Comparison of ENCODE assay signal across 13 cellular contexts in the genomic region with DNA sequence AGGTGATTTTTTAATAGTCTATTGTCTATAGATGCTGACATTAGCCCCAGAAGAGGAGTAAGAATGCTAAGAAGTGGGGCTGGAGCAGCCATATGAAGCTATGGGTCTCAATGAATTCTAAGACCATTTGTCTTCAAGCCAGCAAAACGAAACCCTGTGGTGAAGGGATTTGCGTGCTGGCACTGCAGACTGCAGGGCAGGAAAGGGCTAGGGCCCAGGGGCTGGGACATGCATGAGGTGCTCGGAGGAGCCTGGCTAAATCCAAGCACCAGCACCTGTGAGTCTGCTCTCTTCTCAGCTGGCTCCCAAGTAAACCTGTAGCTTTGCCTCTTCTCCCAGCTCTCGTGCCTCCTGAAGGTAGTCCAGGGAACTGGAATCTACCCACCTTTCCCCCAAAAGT. TPM values are rescaled to one million over a fixed set of nuclear protein-coding genes. Genes with fewer than 3 reads are reported as not detected.
DNase-seq lines count a peak whose midpoint lies in the region; ATAC-seq and TF ChIP-seq lines count a peak whose summit lies in the region.
"Had no signal": no experiment of that assay in that cellular context is flagged by ENCODE, and none has a peak within 500 bp of the region (broad histone marks: within the 10 kb centered on the region; RNA-seq: fewer than 3 reads in every experiment).

No MANE protein-coding gene starts in this region.

- TF ChIP-seq CTCF in left ventricle myocardium inferior (IDR thresholded peaks at IDR 0.05; ENCODE audit: borderline replicate concordance) (no peak), transverse colon (IDR thresholded peaks at IDR 0.05) (no peak)

- TF ChIP-seq EP300 in transverse colon (IDR thresholded peaks at IDR 0.05; ENCODE audit: low read depth): no peak

- DNase-seq in left ventricle myocardium inferior: no peak
- DNase-seq in right cardiac atrium: no peak
- no peak for DNase-seq in memory B cell (ENCODE audit: low spot score in 2 of 2)
- DNase-seq in transverse colon: no peak
- no peak for DNase-seq in NCI-H1105 treated with DMSO at 0.1 percent for 48 hours (lab: John Stamatoyannopoulos, UW)
- no peak for DNase-seq in AG08395 (ENCODE audit: low spot score)
- DNase-seq: activated CD4-positive, alpha-beta T cell treated with anti-CD3 and anti-CD28 coated beads, Interleukin-2, amount 50 U/mL, for 48 hours; BE2C; effector memory CD4-positive, alpha-beta T cell; EL had no signal

- peaks cover 38% of the 10 kb centered on the region for H3K36me3 ChIP-seq in left ventricle myocardium inferior
- H3K36me3 ChIP-seq in transverse colon: peaks cover 0 to 15% (median 3%) of the 10 kb centered on the region in 4 donors

- 90% methylated on average over 4 of the region's 4 CpGs for WGBS in right cardiac atrium
- WGBS in transverse colon (ENCODE audit: low coverage in 1 of 2), 2 donors: 92 to 93% methylated on average over 3 to 4 of the region's 4 CpGs

- no peak for TF ChIP-seq POLR2A in transverse colon (IDR thresholded peaks at IDR 0.05)

- H3K27me3 ChIP-seq in left ventricle myocardium inferior (ENCODE audit: low read depth): no peaks in the 10 kb centered on the region
- H3K27me3 ChIP-seq in right cardiac atrium (ENCODE audit: control insufficient read depth, insufficient read depth): no peaks in the 10 kb centered on the region
- no peaks in the 10 kb centered on the region for H3K27me3 ChIP-seq in transverse colon
- H3K27me3 ChIP-seq: BE2C had no signal

- H3K27ac ChIP-seq in left ventricle myocardium inferior (replicated peaks): peak overlapping the region; percentile 96
- no peak overlapping the region for H3K27ac ChIP-seq in right cardiac atrium (ENCODE audit: low read length)
- H3K27ac ChIP-seq in transverse colon: peak overlapping the region in 3 of 4 donors; percentile 62 to 97 (median 91)

- H3K27ac Mint-ChIP-seq in activated T-helper 17 cell treated with anti-CD3 and anti-CD28 coated beads, Interleukin-2, amount 50 U/mL, for 72 hours: peak overlapping the region; percentile 79
- peak overlapping the region; percentile 47 for H3K27ac Mint-ChIP-seq in memory B cell

- H3K4me3 ChIP-seq in left ventricle myocardium inferior: no peak overlapping the region
- no peak overlapping the region for H3K4me3 ChIP-seq in right cardiac atrium (ENCODE audit: low read length)
- no peak overlapping the region for H3K4me3 ChIP-seq in transverse colon

- H3K9me3 ChIP-seq in left ventricle myocardium inferior (replicated peaks) (no peaks in the 10 kb centered on the region), right cardiac atrium (ENCODE audit: control insufficient read depth, low read length) (no peaks in the 10 kb centered on the region), transverse colon (no peaks in the 10 kb centered on the region)
- H3K9me3 ChIP-seq: BE2C had no signal

- H3K9me3 Mint-ChIP-seq in activated T-helper 17 cell treated with anti-CD3 and anti-CD28 coated beads, Interleukin-2, amount 50 U/mL, for 72 hours: no peaks in the 10 kb centered on the region
- H3K9me3 Mint-ChIP-seq in memory B cell: no peaks in the 10 kb centered on the region

- H3K4me1 ChIP-seq in left ventricle myocardium inferior (peaks cover 33% of the 10 kb centered on the region), right cardiac atrium (ENCODE audit: control insufficient read depth, insufficient read depth, low read length) (no peaks in the 10 kb centered on the region), transverse colon (peaks cover 0 to 19% (median 8%) of the 10 kb centered on the region in 4 donors)
- H3K4me1 ChIP-seq: BE2C had no signal

- in situ Hi-C loops in transverse colon (cut with MboI; ENCODE audit: low pct_ligation_motif_present in 1 of 4, low pct_unique_long_range_greater_than_20kb in 1 of 4, low sequenced_read_pairs in 3 of 4): no loop called here

- intact Hi-C loops in left ventricle myocardium inferior (cut with micrococcal nuclease): no loop called here
- intact Hi-C loops in right cardiac atrium (cut with DNase I): no loop called here
- intact Hi-C loops in transverse colon (cut with DNase I; ENCODE audit: low total_unique reads): no loop called here

- peak overlapping the region; percentile 56 for H3K4me3 Mint-ChIP-seq in activated T-helper 17 cell treated with anti-CD3 and anti-CD28 coated beads, Interleukin-2, amount 50 U/mL, for 72 hours
- H3K4me3 Mint-ChIP-seq in memory B cell: peak overlapping the region; percentile 46

- H3K36me3 Mint-ChIP-seq in activated T-helper 17 cell treated with anti-CD3 and anti-CD28 coated beads, Interleukin-2, amount 50 U/mL, for 72 hours (ENCODE audit: low read depth): peaks cover 61% of the 10 kb centered on the region
- peaks cover 22% of the 10 kb centered on the region for H3K36me3 Mint-ChIP-seq in memory B cell

- peaks cover 14% of the 10 kb centered on the region for H3K4me1 Mint-ChIP-seq in activated T-helper 17 cell treated with anti-CD3 and anti-CD28 coated beads, Interleukin-2, amount 50 U/mL, for 72 hours
- peaks cover 15% of the 10 kb centered on the region for H3K4me1 Mint-ChIP-seq in memory B cell

- H3K27me3 Mint-ChIP-seq in activated T-helper 17 cell treated with anti-CD3 and anti-CD28 coated beads, Interleukin-2, amount 50 U/mL, for 72 hours: no peaks in the 10 kb centered on the region
- H3K27me3 Mint-ChIP-seq in memory B cell: no peaks in the 10 kb centered on the region

- ATAC-seq in right cardiac atrium (no peak), memory B cell (ENCODE audit: low read depth) (no peak), HG03196 (IDR thresholded peaks at IDR 0.05; ENCODE audit: unreplicated experiment) (no peak)
- no peak for ATAC-seq in activated T-helper 17 cell treated with anti-CD3 and anti-CD28 coated beads, Interleukin-2, amount 50 U/mL, for 72 hours (replicated peaks)
- ATAC-seq: left lobe of liver had no signal

RNA-seq across cellular contexts. Expression of a gene that starts 1.3 kb away (rescaled TPM):
- total RNA-seq in left ventricle myocardium inferior: 11.2 TPM
- 10 to 100 TPM; 13.8 to 17.5 (median 15.5) TPM for total RNA-seq in right cardiac atrium
- 9.6 TPM for polyA plus RNA-seq in right cardiac atrium
- total RNA-seq in activated T-helper 17 cell treated with anti-CD3 and anti-CD28 coated beads, Interleukin-2, amount 50 U/mL, for 72 hours: 10 to 100 TPM; 41.2 to 64.0 TPM
- total RNA-seq in transverse colon: 10 to 100 TPM; 14.3 to 34.5 (median 22.1) TPM

RNA-seq across cellular contexts. Expression of a gene that starts 27.3 kb away (rescaled TPM):
- total RNA-seq in left ventricle myocardium inferior (46.2 TPM), right cardiac atrium (10 to 100 TPM; 53.3 to 67.3 (median 62.9) TPM), transverse colon (100 to 1,000 TPM in 3 of 4 donors, 10 to 100 TPM in 1; 94.5 to 530 (median 188) TPM)
- 61.2 TPM for polyA plus RNA-seq in right cardiac atrium
- total RNA-seq in activated T-helper 17 cell treated with anti-CD3 and anti-CD28 coated beads, Interleukin-2, amount 50 U/mL, for 72 hours: 100 to 1,000 TPM in 1 of 2 donors, 10 to 100 TPM in 1; 66.1 to 113 TPM

RNA-seq across cellular contexts. Expression of a gene that starts 30.8 kb away (rescaled TPM):
- total RNA-seq in left ventricle myocardium inferior (27.4 TPM), right cardiac atrium (10 to 100 TPM; 20.6 to 28.1 (median 23.2) TPM), transverse colon (10 to 100 TPM in 3 of 4 donors, 1 to 10 TPM in 1; 2.6 to 37.4 (median 17.0) TPM)
- 76.8 TPM for polyA plus RNA-seq in right cardiac atrium
- 10 to 100 TPM; 30.2 to 32.8 TPM for total RNA-seq in activated T-helper 17 cell treated with anti-CD3 and anti-CD28 coated beads, Interleukin-2, amount 50 U/mL, for 72 hours
